In the genomic region with DNA sequence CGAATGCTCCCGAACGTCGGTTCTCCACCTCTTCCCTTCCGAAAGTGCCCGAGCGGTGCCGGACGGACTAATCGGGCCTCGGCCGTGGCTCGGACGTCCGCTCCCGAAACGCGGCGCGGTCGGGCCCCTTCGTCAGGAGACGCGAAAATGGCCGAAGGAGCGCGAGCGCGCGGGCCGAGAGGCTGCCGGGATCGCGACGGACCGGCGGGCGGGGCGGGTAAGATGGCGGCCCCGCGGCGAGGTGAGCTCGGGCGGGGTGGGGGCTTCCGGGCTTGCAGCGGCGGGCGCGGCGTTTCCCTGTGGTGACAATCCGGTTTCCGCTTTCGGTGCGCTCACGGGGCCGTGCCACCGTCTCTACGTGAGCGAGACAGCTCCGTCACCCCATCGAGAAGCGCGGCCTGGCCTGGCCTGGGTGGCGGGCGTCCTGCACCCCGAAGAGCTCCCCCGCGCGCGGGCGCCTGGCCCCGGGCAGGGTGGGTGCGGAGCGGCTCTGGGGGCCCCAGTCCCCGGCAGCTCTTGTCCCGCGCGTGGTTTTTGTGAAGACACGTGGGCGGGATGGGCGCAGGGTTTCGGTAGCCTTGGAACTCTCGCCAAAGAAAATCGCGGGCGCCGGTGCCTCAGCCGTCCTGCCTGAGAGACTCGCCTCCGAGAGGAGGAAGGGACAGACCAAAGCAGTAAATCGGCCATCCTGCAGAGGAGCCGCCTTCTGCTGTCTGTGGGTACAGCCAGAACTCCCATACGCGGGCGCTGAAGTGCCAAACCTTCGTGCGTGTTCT, we compare ENCODE assay signal across 1 cellular context.
TF ChIP-seq lines count a peak whose summit lies in the region.

Gene TMEM80 (plus strand): TSS at position 211 of the 776 bp plus-strand sequence. CDS start 12 bp downstream, at position 223.

TF ChIP-seq in WTC11, 78 proteins besides CTCF, POLR2A, EP300 and RAD21 (continued from another document):
- TF ChIP-seq STAT6 (CRISPR knock-in tag; conservative IDR thresholded peaks at IDR 0.05; ENCODE audit: low read depth) (no peak), ARID4B (CRISPR knock-in tag; IDR thresholded peaks at IDR 0.05; ENCODE audit: borderline replicate concordance) (peak; percentile 88), FOXK1 (CRISPR knock-in tag; IDR thresholded peaks at IDR 0.05) (peak; percentile 26; the same call in 1 of the 2 replicates), TEAD1 (CRISPR knock-in tag; IDR thresholded peaks at IDR 0.05) (peak; percentile 76), TCF7 (CRISPR knock-in tag; IDR thresholded peaks at IDR 0.05; ENCODE audit: low read depth) (no peak), ZNF263 (CRISPR knock-in tag; IDR thresholded peaks at IDR 0.05; ENCODE audit: low read depth) (no peak), TP53 (CRISPR knock-in tag; IDR thresholded peaks at IDR 0.05) (no peak), OVOL2 (CRISPR knock-in tag; IDR thresholded peaks at IDR 0.05; ENCODE audit: borderline replicate concordance) (no peak), ZNF232 (CRISPR knock-in tag; IDR thresholded peaks at IDR 0.05) (peak; percentile 91; the same call in 1 of the 2 replicates), EMX1 (CRISPR knock-in tag; IDR thresholded peaks at IDR 0.05) (no peak), NFATC4 (CRISPR knock-in tag; IDR thresholded peaks at IDR 0.05) (no peak), NFYB (CRISPR knock-in tag; conservative IDR thresholded peaks at IDR 0.05; ENCODE audit: low read depth) (no peak), ELF4 (CRISPR knock-in tag; IDR thresholded peaks at IDR 0.05; ENCODE audit: low read depth) (0 out of 2 replicates have a peak, but pooled peaks have one; percentile 24), ZNF138 (CRISPR knock-in tag; conservative IDR thresholded peaks at IDR 0.05) (no peak), JUN (CRISPR knock-in tag; IDR thresholded peaks at IDR 0.05) (peak; percentile 61; the same call in 1 of the 2 replicates), ZSCAN18 (CRISPR knock-in tag; IDR thresholded peaks at IDR 0.05) (no peak), IRF1 (CRISPR knock-in tag; IDR thresholded peaks at IDR 0.05) (no peak), JAZF1 (CRISPR knock-in tag; IDR thresholded peaks at IDR 0.05) (no peak), E2F4 (CRISPR knock-in tag; IDR thresholded peaks at IDR 0.05; ENCODE audit: borderline replicate concordance, low read depth) (no peak), ZNF121 (CRISPR knock-in tag; IDR thresholded peaks at IDR 0.05) (no peak)
- TF ChIP-seq, protein P1, sequence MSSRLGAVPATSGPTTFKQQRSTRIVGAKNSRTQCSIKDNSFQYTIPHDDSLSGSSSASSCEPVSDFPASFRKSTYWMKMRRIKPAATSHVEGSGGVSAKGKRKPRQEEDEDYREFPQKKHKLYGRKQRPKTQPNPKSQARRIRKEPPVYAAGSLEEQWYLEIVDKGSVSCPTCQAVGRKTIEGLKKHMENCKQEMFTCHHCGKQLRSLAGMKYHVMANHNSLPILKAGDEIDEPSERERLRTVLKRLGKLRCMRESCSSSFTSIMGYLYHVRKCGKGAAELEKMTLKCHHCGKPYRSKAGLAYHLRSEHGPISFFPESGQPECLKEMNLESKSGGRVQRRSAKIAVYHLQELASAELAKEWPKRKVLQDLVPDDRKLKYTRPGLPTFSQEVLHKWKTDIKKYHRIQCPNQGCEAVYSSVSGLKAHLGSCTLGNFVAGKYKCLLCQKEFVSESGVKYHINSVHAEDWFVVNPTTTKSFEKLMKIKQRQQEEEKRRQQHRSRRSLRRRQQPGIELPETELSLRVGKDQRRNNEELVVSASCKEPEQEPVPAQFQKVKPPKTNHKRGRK (CRISPR knock-in tag; IDR thresholded peaks at IDR 0.05; ENCODE audit: borderline replicate concordance) = no peak
- TF ChIP-seq, protein P2, sequence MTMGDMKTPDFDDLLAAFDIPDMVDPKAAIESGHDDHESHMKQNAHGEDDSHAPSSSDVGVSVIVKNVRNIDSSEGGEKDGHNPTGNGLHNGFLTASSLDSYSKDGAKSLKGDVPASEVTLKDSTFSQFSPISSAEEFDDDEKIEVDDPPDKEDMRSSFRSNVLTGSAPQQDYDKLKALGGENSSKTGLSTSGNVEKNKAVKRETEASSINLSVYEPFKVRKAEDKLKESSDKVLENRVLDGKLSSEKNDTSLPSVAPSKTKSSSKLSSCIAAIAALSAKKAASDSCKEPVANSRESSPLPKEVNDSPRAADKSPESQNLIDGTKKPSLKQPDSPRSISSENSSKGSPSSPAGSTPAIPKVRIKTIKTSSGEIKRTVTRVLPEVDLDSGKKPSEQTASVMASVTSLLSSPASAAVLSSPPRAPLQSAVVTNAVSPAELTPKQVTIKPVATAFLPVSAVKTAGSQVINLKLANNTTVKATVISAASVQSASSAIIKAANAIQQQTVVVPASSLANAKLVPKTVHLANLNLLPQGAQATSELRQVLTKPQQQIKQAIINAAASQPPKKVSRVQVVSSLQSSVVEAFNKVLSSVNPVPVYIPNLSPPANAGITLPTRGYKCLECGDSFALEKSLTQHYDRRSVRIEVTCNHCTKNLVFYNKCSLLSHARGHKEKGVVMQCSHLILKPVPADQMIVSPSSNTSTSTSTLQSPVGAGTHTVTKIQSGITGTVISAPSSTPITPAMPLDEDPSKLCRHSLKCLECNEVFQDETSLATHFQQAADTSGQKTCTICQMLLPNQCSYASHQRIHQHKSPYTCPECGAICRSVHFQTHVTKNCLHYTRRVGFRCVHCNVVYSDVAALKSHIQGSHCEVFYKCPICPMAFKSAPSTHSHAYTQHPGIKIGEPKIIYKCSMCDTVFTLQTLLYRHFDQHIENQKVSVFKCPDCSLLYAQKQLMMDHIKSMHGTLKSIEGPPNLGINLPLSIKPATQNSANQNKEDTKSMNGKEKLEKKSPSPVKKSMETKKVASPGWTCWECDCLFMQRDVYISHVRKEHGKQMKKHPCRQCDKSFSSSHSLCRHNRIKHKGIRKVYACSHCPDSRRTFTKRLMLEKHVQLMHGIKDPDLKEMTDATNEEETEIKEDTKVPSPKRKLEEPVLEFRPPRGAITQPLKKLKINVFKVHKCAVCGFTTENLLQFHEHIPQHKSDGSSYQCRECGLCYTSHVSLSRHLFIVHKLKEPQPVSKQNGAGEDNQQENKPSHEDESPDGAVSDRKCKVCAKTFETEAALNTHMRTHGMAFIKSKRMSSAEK (CRISPR knock-in tag; IDR thresholded peaks at IDR 0.05; ENCODE audit: borderline replicate concordance) = no peak
- TF ChIP-seq, protein P3, sequence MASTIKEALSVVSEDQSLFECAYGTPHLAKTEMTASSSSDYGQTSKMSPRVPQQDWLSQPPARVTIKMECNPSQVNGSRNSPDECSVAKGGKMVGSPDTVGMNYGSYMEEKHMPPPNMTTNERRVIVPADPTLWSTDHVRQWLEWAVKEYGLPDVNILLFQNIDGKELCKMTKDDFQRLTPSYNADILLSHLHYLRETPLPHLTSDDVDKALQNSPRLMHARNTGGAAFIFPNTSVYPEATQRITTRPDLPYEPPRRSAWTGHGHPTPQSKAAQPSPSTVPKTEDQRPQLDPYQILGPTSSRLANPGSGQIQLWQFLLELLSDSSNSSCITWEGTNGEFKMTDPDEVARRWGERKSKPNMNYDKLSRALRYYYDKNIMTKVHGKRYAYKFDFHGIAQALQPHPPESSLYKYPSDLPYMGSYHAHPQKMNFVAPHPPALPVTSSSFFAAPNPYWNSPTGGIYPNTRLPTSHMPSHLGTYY (CRISPR knock-in tag; IDR thresholded peaks at IDR 0.05) = no peak
